In genomic region chr10:87878664-87879459, GRCh38 we compare ENCODE assay signal across 1 cellular context.
A peak's percentile ranks its signal among the peaks of the same experiment; 100 is the strongest.
TF ChIP-seq lines count a peak whose summit lies in the region.

No MANE protein-coding gene starts in this region.

TF ChIP-seq in H1, 55 proteins besides CTCF, POLR2A, EP300 and RAD21:
- peak; percentile 37; the same call in 1 of the 2 replicates for TF ChIP-seq MAFK (IDR thresholded peaks at IDR 0.05; ENCODE audit: low read depth, low read length)
- no peak for TF ChIP-seq EGR1 (IDR thresholded peaks at IDR 0.05; ENCODE audit: borderline replicate concordance, low read depth, low read length)
